ENCODE assay signal across 8 cellular contexts in the genomic region with DNA sequence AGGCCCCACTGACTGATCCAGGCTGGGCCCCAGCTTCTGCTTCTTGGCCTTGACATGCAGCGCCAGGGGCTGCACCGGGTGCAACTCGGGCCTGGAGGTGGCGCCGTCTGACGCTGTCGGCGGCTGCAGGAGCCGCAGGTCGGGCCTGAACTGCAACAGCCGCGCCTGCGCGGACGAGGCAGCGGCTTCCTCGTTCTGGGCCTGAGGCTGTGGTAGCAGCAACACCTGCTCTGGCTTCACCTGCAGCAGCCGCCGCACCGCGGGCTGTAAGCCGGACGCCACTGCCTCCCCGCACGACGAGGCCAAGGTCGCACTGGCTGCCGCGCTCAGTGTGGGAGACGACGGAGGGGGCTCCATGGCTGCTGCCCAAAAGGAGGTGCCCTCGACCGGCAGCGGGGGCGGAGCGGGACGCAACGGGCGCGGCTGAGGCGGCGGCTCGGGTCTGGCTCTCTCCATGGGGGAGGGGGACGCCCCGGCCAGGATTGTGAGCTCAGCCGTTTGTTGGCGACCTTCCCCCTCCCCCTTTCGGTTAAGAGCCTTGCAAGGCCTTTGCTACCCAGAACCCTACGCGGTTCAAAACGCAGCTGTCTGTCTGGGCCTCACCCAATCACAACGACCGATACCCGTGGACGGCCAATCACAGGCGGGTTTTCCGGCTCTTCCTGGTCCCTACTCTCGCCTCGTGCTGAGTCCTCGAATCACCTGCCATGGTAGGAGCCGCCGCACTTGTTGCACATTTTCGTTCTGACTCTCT. TPM values are rescaled to one million over a fixed set of nuclear protein-coding genes. Genes with fewer than 3 reads are reported as not detected.
DNase-seq lines count a peak whose midpoint lies in the region; ATAC-seq and FAIRE-seq lines count a peak whose summit lies in the region.

No MANE protein-coding gene starts in this region.

- intact Hi-C loops in Right ventricle myocardium superior (cut with DNase I) = no loop called here

- peak; percentile 81 for ATAC-seq in GM19438 (IDR thresholded peaks at IDR 0.05; ENCODE audit: low read depth, unreplicated experiment)
- ATAC-seq in Right ventricle myocardium superior (ENCODE audit: poor library complexity) = peak; percentile 97
- no peak for ATAC-seq in GM18520 (IDR thresholded peaks at IDR 0.05; ENCODE audit: unreplicated experiment)

- DNase-seq in NCI-H1092 treated with DMSO at 0.1 percent for 48 hours (lab: John Stamatoyannopoulos, UW) = peak; percentile 57
- DNase-seq in activated T-helper 9 cell treated with anti-CD3 and anti-CD28 coated beads, Interleukin-2, amount 50 U/mL, for 16 hours (ENCODE audit: low read depth) = peak; percentile 74
- peak; percentile 82 for DNase-seq in Right ventricle myocardium superior
- no peak for DNase-seq in skeletal muscle cell (ENCODE audit: low read depth)
- DNase-seq in frontal cortex (ENCODE audit: low spot score in 2 of 2) = no peak
- no peak for DNase-seq in KG1 (lab: John Stamatoyannopoulos, UW)

- FAIRE-seq in frontal cortex (lab: Jason Lieb, UNC) = no peak

- peak overlapping the region; percentile 32 for H3K4me3 ChIP-seq in skeletal muscle cell (ENCODE audit: low read depth, low read length)

RNA-seq across cellular contexts. Expression of a gene that starts 0.4 kb away (rescaled TPM):
- 0.13 TPM for total RNA-seq in Right ventricle myocardium superior
- total RNA-seq in frontal cortex = under 0.01 TPM

RNA-seq across cellular contexts. Expression of a gene that starts 19.5 kb away (rescaled TPM):
- total RNA-seq in Right ventricle myocardium superior (not detected), frontal cortex (not detected)

Comparison
In these comparisons a context has a peak if more than half of its experiments do, and no peak if none do; other contexts are left out.
1. DNase-seq: peak in NCI-H1092 treated with DMSO at 0.1 percent for 48 hours (single experiment), activated T-helper 9 cell treated with anti-CD3 and anti-CD28 coated beads, Interleukin-2, amount 50 U/mL, for 16 hours (single experiment) and Right ventricle myocardium superior (single experiment); none in skeletal muscle cell (single experiment), frontal cortex (0 of 2) and KG1 (single experiment).